Comparison of ENCODE assay signal across 8 cellular contexts in genomic region chr16:49921791-49922456, GRCh38.
DNase-seq lines count a peak whose midpoint lies in the region; ATAC-seq and TF ChIP-seq lines count a peak whose summit lies in the region.

No MANE protein-coding gene starts in this region.

- H3K27me3 ChIP-seq in RWPE2 (ENCODE audit: insufficient read depth, poor library complexity, severe bottlenecking), result no peaks in the 10 kb centered on the region
- H3K27me3 ChIP-seq in spleen (replicated peaks in 1 of 7), result peaks cover 0 to 16% (median 0%) of the 10 kb centered on the region in 7 donors

- TF ChIP-seq CTCF in RWPE2 (IDR thresholded peaks at IDR 0.05; ENCODE audit: poor library complexity, severe bottlenecking) (peak; percentile 58), astrocyte of the spinal cord (IDR thresholded peaks at IDR 0.05; ENCODE audit: low read depth, low read length) (peak; percentile 75), spleen (IDR thresholded peaks at IDR 0.05 in 8 of 11, conservative IDR thresholded peaks at IDR 0.05 in 3 of 11) (peak in 8 of 11 experiments; percentile 27 to 55 (median 42))

- no peak for TF ChIP-seq POLR2A in spleen (IDR thresholded peaks at IDR 0.05)

- in situ Hi-C loops in astrocyte of the spinal cord (cut with HindIII; ENCODE audit: low sequenced_read_pairs), result no loop called here

- DNase-seq in COLO829 (ENCODE audit: low spot score), result peak; percentile 21
- peak; percentile 24 for DNase-seq in HT1080 (ENCODE audit: low read depth)
- DNase-seq in RWPE2 (ENCODE audit: low spot score), result no peak
- DNase-seq in astrocyte of the spinal cord (ENCODE audit: low read depth, low spot score), result peak; percentile 45
- peak; percentile 92 for DNase-seq in iPS-NIHi11 (ENCODE audit: low spot score)
- peak; percentile 68 for DNase-seq in spleen
- no peak for DNase-seq in amniotic stem cell (lab: John Stamatoyannopoulos, UW)

- no peaks in the 10 kb centered on the region for H3K36me3 ChIP-seq in RWPE2 (ENCODE audit: low read depth)
- H3K36me3 ChIP-seq in spleen, result no peaks in the 10 kb centered on the region

- H3K4me1 ChIP-seq in RWPE2 (ENCODE audit: insufficient read depth, poor library complexity, severe bottlenecking) (no peaks in the 10 kb centered on the region), spleen (no peaks in the 10 kb centered on the region)

- H3K27ac ChIP-seq in RWPE2 (ENCODE audit: poor library complexity, severe bottlenecking) (no peak overlapping the region), spleen (no peak overlapping the region)

- H3K9me3 ChIP-seq in RWPE2 (ENCODE audit: severe bottlenecking) (no peaks in the 10 kb centered on the region), spleen (no peaks in the 10 kb centered on the region)

- H3K4me3 ChIP-seq in RWPE2 (ENCODE audit: severe bottlenecking) (no peak overlapping the region), astrocyte of the spinal cord (ENCODE audit: low read depth, low read length) (no peak overlapping the region), spleen (no peak overlapping the region)

- intact Hi-C loops in spleen (cut with DNase I; ENCODE audit: low total_unique reads), result loop anchor here (5.0 kb wide), 1 partner anchor 515 kb away; no protein-coding TSS in a partner anchor

- WGBS in spleen, 5 donors, result 27 to 39% (median 32%) methylated on average over 5 to 6 of the region's 6 CpGs

- ATAC-seq in RWPE2 (ENCODE audit: low read depth) (peak; percentile 62), GM18517 (IDR thresholded peaks at IDR 0.05; ENCODE audit: unreplicated experiment) (no peak)

Comparison
In these comparisons a context has a peak if more than half of its experiments do, and no peak if none do; other contexts are left out.
1. DNase-seq: peak in COLO829 (single experiment), HT1080 (single experiment), astrocyte of the spinal cord (single experiment), iPS-NIHi11 (single experiment) and spleen (single experiment); none in RWPE2 (single experiment) and amniotic stem cell (single experiment).
2. Peak in every context shown above with its lines, with median percentiles within 50 percentile points of each other: CTCF ChIP-seq.